Comparison of ENCODE assay signal across 30 cellular contexts in genomic region chr5:146756546-146756945, GRCh38.
"Had no signal": no experiment of that assay in that cellular context is flagged by ENCODE, and none has a peak within 500 bp of the region (broad histone marks: within the 10 kb centered on the region; RNA-seq: fewer than 3 reads in every experiment).

No MANE protein-coding gene starts in this region.

- ATAC-seq: activated CD8-positive, alpha-beta T cell treated with anti-CD3 and anti-CD28 coated beads, Interleukin-2, amount 10 ng/mL, durations not matched to agents 7 days and 5 days; Panc1 had no signal

- H3K4me3 Mint-ChIP-seq: activated CD8-positive, alpha-beta T cell treated with anti-CD3 and anti-CD28 coated beads, Interleukin-2, amount 10 ng/mL, durations not matched to agents 7 days and 5 days; activated naive CD4-positive, alpha-beta T cell treated with anti-CD3 and anti-CD28 coated beads, Interleukin-2, amount 50 U/mL, for 24 hours; activated naive CD8-positive, alpha-beta T cell treated with anti-CD3 and anti-CD28 coated beads, Interleukin-2, amount 10 ng/mL, durations not matched to agents 7 days and 5 days had no signal

- H3K27ac Mint-ChIP-seq: activated CD8-positive, alpha-beta T cell treated with anti-CD3 and anti-CD28 coated beads, Interleukin-2, amount 10 ng/mL, durations not matched to agents 7 days and 5 days; activated naive CD4-positive, alpha-beta T cell treated with anti-CD3 and anti-CD28 coated beads, Interleukin-2, amount 50 U/mL, for 24 hours; activated naive CD8-positive, alpha-beta T cell treated with anti-CD3 and anti-CD28 coated beads, Interleukin-2, amount 10 ng/mL, durations not matched to agents 7 days and 5 days; activated T-helper 2 cell treated with anti-CD3 and anti-CD28 coated beads, Interferon-gamma antibody, Interleukin-2, Interleukin-4, amounts not matched to agents 10 μg/mL and 5 μg/mL and 100 μg/mL, durations not matched to agents 14 hours and 24 hours and 36 hours had no signal

- H3K4me3 ChIP-seq: adrenal gland, MG63, SJCRH30, SK-N-MC had no signal

- H3K4me1 ChIP-seq: adrenal gland, SJCRH30 had no signal

- H3K9me3 ChIP-seq: adrenal gland, MG63, SJCRH30 had no signal

- H3K27me3 Mint-ChIP-seq: activated naive CD4-positive, alpha-beta T cell treated with anti-CD3 and anti-CD28 coated beads, Interleukin-2, amount 50 U/mL, for 24 hours; activated naive CD8-positive, alpha-beta T cell treated with anti-CD3 and anti-CD28 coated beads, Interleukin-2, amount 10 ng/mL, durations not matched to agents 7 days and 5 days had no signal

- H3K27me3 ChIP-seq: adrenal gland, brain microvascular endothelial cell, SJCRH30 had no signal

- H3K27ac ChIP-seq: adrenal gland, brain microvascular endothelial cell, SJCRH30, SK-N-MC, WERI-Rb-1 had no signal

- H3K36me3 ChIP-seq: adrenal gland, brain microvascular endothelial cell, MG63, SJCRH30, WERI-Rb-1 had no signal

- DNase-seq: activated CD4-positive, alpha-beta T cell treated with anti-CD3 and anti-CD28 coated beads for 1 hour; activated CD4-positive, alpha-beta T cell treated with anti-CD3 and anti-CD28 coated beads for 48 hours; activated CD4-positive, alpha-beta T cell treated with anti-CD3 and anti-CD28 coated beads, Interleukin-2, amount 50 U/mL, for 48 hours; activated CD4-positive, CD25-positive, alpha-beta regulatory T cell; activated CD8-positive, alpha-beta T cell treated with anti-CD3 and anti-CD28 coated beads, Interleukin-2, amount 10 ng/mL, durations not matched to agents 7 days and 5 days; activated gamma-delta T cell; activated naive CD4-positive, alpha-beta T cell treated with Interleukin-2 at 50 U/mL for 16 hours; activated naive CD8-positive, alpha-beta T cell treated with anti-CD3 and anti-CD28 coated beads, Interleukin-2, amount 10 ng/mL, durations not matched to agents 7 days and 5 days; activated T-cell treated with anti-CD3 and anti-CD28 coated beads for 4 hours; activated T-cell treated with anti-CD3 and anti-CD28 coated beads, Interleukin-2, amount 50 U/mL, for 48 hours; adrenal gland; brain microvascular endothelial cell; Kasumi-1; KG1; MG63; MV-4-11; NCI-H1092; NCI-H1436 treated with DMSO at 0.1 percent for 48 hours; NCI-H1694 treated with DMSO at 0.1 percent for 48 hours; NCI-H2029; NCI-H345; NCI-H524 treated with DMSO at 0.1 percent for 48 hours; SHP77; SJCRH30; T1000; WERI-Rb-1 had no signal
